28 cellular contexts compared by ENCODE assay signal in genomic region chr2:169968767-169969166, GRCh38.
"Had no signal": no experiment of that assay in that cellular context is flagged by ENCODE, and none has a peak within 500 bp of the region (broad histone marks: within the 10 kb centered on the region; RNA-seq: fewer than 3 reads in every experiment).

No MANE protein-coding gene starts in this region.

- H2AFZ ChIP-seq: hepatocyte had no signal

- H3K27ac ChIP-seq: hepatocyte, left lung, lower lobe of right lung, ovary, skin epidermis, stomach, testis, thyroid gland, transverse colon, upper lobe of left lung, vagina had no signal

- H3K4me3 Mint-ChIP-seq: naive B cell; natural killer cell; stimulated activated naive B cell treated with anti-CD40 and anti-IgM and Interleukin-4, amounts not matched to agents 10 μg/mL and 1 μg/mL and 100 μg/mL, for 72 hours had no signal

- H3K4me3 ChIP-seq: hepatocyte, left lung, lower lobe of right lung, ovary, skin epidermis, stomach, testis, thyroid gland, transverse colon, upper lobe of left lung, vagina had no signal

- H3K27ac Mint-ChIP-seq: naive B cell; natural killer cell; progenitor cell of endocrine pancreas; stimulated activated naive B cell treated with anti-CD40 and anti-IgM and Interleukin-4, amounts not matched to agents 10 μg/mL and 1 μg/mL and 100 μg/mL, for 72 hours had no signal

- H3K4me2 ChIP-seq: hepatocyte had no signal

- FAIRE-seq: islet of Langerhans, kidney had no signal

- H3K27me3 Mint-ChIP-seq: naive B cell; progenitor cell of endocrine pancreas; stimulated activated naive B cell treated with anti-CD40 and anti-IgM and Interleukin-4, amounts not matched to agents 10 μg/mL and 1 μg/mL and 100 μg/mL, for 72 hours had no signal

- DNase-seq: kidney; left colon; left lung; lower lobe of right lung; mammary epithelial cell; mesenchymal stem cell; naive B cell; natural killer cell; ovary; retina; right cardiac atrium; stimulated activated CD4-positive, alpha-beta T cell treated with anti-CD3 and anti-CD28 coated beads, Interleukin-12 subunit alpha, Interleukin-12 subunit beta, amount 100 ng/mL, for 4 hours; stimulated activated CD4-positive, alpha-beta T cell treated with anti-CD3 and anti-CD28 coated beads, Interleukin-15, amount 100 ng/mL, for 24 hours; stimulated activated CD4-positive, alpha-beta T cell treated with anti-CD3 and anti-CD28 coated beads, Interleukin-2, amount 100 ng/mL, for 24 hours; stimulated activated CD4-positive, alpha-beta T cell treated with anti-CD3 and anti-CD28 coated beads, Interleukin-4, amount 100 ng/mL, for 1 hour; stimulated activated naive B cell treated with anti-CD40 and anti-IgM and Interleukin-4, amounts not matched to agents 10 μg/mL and 1 μg/mL and 100 μg/mL, for 72 hours; stimulated activated naive CD8-positive, alpha-beta T cell treated with anti-CD3 and anti-CD28 coated beads, Interleukin-15, Interleukin-2, amounts not matched to agents 100 U/mL and 50 U/mL, for 24 hours; stomach; testis; thyroid gland; transverse colon; upper lobe of left lung had no signal

- ATAC-seq: left colon; left lung; lower lobe of right lung; natural killer cell; right cardiac atrium; sciatic nerve; stimulated activated naive B cell treated with anti-CD40 and anti-IgM and Interleukin-4, amounts not matched to agents 10 μg/mL and 1 μg/mL and 100 μg/mL, for 72 hours; stimulated activated naive CD8-positive, alpha-beta T cell treated with anti-CD3 and anti-CD28 coated beads, Interleukin-15, Interleukin-2, amounts not matched to agents 100 U/mL and 50 U/mL, for 24 hours had no signal

- H3K27me3 ChIP-seq: hepatocyte, left lung, ovary, stomach, testis, thyroid gland, transverse colon, upper lobe of left lung, vagina had no signal

- H3K9me3 ChIP-seq: left lung, lower lobe of right lung, ovary, stomach, testis, thyroid gland, transverse colon, upper lobe of left lung, vagina had no signal

- H3K79me2 ChIP-seq: hepatocyte had no signal

- H3K4me1 ChIP-seq: left lung, lower lobe of right lung, stomach, testis, thyroid gland, upper lobe of left lung, vagina had no signal

- H3K36me3 ChIP-seq: ovary had no signal
